ENCODE assay signal across 23 cellular contexts in genomic region chr4:41748074-41748787, GRCh38. TPM values are rescaled to one million over a fixed set of nuclear protein-coding genes. Genes with fewer than 3 reads are reported as not detected.
DNase-seq lines count a peak whose midpoint lies in the region; ATAC-seq and TF ChIP-seq lines count a peak whose summit lies in the region.
"Had no signal": no experiment of that assay in that cellular context is flagged by ENCODE, and none has a peak within 500 bp of the region (broad histone marks: within the 10 kb centered on the region; RNA-seq: fewer than 3 reads in every experiment).

PHOX2B (minus strand) TSS chr4:41748725; CDS start chr4:41748610, 115 bp downstream.

- peak within 1 kb of the TSS; percentile 49 for H3K27ac Mint-ChIP-seq in activated naive CD4-positive, alpha-beta T cell treated with anti-CD3 and anti-CD28 coated beads, Interleukin-2, amount 10 ng/mL, durations not matched to agents 7 days and 5 days
- peak within 1 kb of the TSS; percentile 6 for H3K27ac Mint-ChIP-seq in type B pancreatic cell
- no peak within 1 kb of the TSS for H3K27ac Mint-ChIP-seq in naive thymus-derived CD4-positive, alpha-beta T cell
- H3K27ac Mint-ChIP-seq: activated T-helper 17 cell treated with anti-CD3 and anti-CD28 coated beads, Interleukin-2, amount 50 U/mL, for 72 hours; CD8-positive, alpha-beta memory T cell; dendritic cell treated with granulocyte-macrophage colony-stimulating factor and Interleukin-4, amounts not matched to agents 40 ng/mL and 50 ng/mL, for 4 days; stimulated activated effector memory CD8-positive, alpha-beta T cell treated with anti-CD3 and anti-CD28 coated beads, Interleukin-12 subunit alpha, Interleukin-12 subunit beta, amount 100 ng/mL, for 72 hours had no signal

- intact Hi-C loops in naive thymus-derived CD4-positive, alpha-beta T cell (cut with micrococcal nuclease) = loop anchor here in 1 of 2 donors (2.0 to 5.0 kb wide), 2 partner anchors 131 to 649 kb away; partner anchors contain the start of gene SHISA3

- H4K20me1 ChIP-seq in SK-N-SH (ENCODE audit: insufficient read depth) = no peaks in the 10 kb centered on the region

- no peaks in the 10 kb centered on the region for H3K79me2 ChIP-seq in SK-N-SH (ENCODE audit: insufficient read depth)

- peaks cover 0 to 21% of the 10 kb centered on the region in 2 experiments; a peak in 2 of 4 replicates for H3K4me1 ChIP-seq in SK-N-SH (ENCODE audit: control insufficient read depth in 1 of 2, insufficient read depth in 2 of 2, low read depth in 1 of 2, low read length in 1 of 2)
- H3K4me1 ChIP-seq in iPS-18a (ENCODE audit: control insufficient read depth, low read depth, low read length) = peaks cover 21% of the 10 kb centered on the region
- H3K4me1 ChIP-seq in naive thymus-derived CD4-positive, alpha-beta T cell (ENCODE audit: control insufficient read depth in 2 of 2, insufficient read depth in 2 of 2, low read length in 2 of 2) = no peaks in the 10 kb centered on the region
- H3K4me1 ChIP-seq in foreskin keratinocyte = no peaks in the 10 kb centered on the region

- TF ChIP-seq RAD21 in SK-N-SH (IDR thresholded peaks at IDR 0.05; ENCODE audit: low read length) = no peak

- no peak within 1 kb of the TSS for H2AFZ ChIP-seq in SK-N-SH (ENCODE audit: low read depth)

- H3K4me2 ChIP-seq in SK-N-SH = no peak within 1 kb of the TSS

- no peaks in the 10 kb centered on the region for H3K9me2 ChIP-seq in SK-N-SH

- H3F3A ChIP-seq in SK-N-SH (replicated peaks; ENCODE audit: insufficient read depth) = no peaks in the 10 kb centered on the region

- H3K9me3 ChIP-seq in SK-N-SH = no peaks in the 10 kb centered on the region
- H3K9me3 ChIP-seq in iPS-18a (ENCODE audit: control insufficient read depth, low read depth, low read length) = no peaks in the 10 kb centered on the region
- no peaks in the 10 kb centered on the region for H3K9me3 ChIP-seq in naive thymus-derived CD4-positive, alpha-beta T cell (ENCODE audit: control insufficient read depth in 2 of 3, low read length in 3 of 3)
- H3K9me3 ChIP-seq: left lung, thoracic aorta had no signal

- H3K27me3 Mint-ChIP-seq in activated naive CD4-positive, alpha-beta T cell treated with anti-CD3 and anti-CD28 coated beads, Interleukin-2, amount 10 ng/mL, durations not matched to agents 7 days and 5 days = peaks cover 95% of the 10 kb centered on the region
- H3K27me3 Mint-ChIP-seq in type B pancreatic cell = peaks cover 97% of the 10 kb centered on the region
- peaks cover 78 to 92% (median 82%) of the 10 kb centered on the region in 5 donors for H3K27me3 Mint-ChIP-seq in naive thymus-derived CD4-positive, alpha-beta T cell

- peaks cover 88% of the 10 kb centered on the region for H3K27me3 ChIP-seq in SK-N-SH (ENCODE audit: insufficient read depth)
- H3K27me3 ChIP-seq in iPS-18a (ENCODE audit: control insufficient read depth, insufficient read depth, low read length) = peaks cover 100% of the 10 kb centered on the region
- H3K27me3 ChIP-seq in naive thymus-derived CD4-positive, alpha-beta T cell (ENCODE audit: control insufficient read depth in 2 of 2, insufficient read depth in 2 of 2, low read length in 2 of 2) = peaks cover 5 to 15% of the 10 kb centered on the region in 2 donors
- peaks cover 100% of the 10 kb centered on the region for H3K27me3 ChIP-seq in foreskin keratinocyte

- H3K4me3 ChIP-seq in SK-N-SH (ENCODE audit: low read depth in 2 of 2, low read length in 1 of 2) = peak within 1 kb of the TSS in 1 of 2 experiments; percentile 56; a peak in 2 of 4 replicates
- peak within 1 kb of the TSS; percentile 16 for H3K4me3 ChIP-seq in iPS-18a (ENCODE audit: low read length)
- no peak within 1 kb of the TSS for H3K4me3 ChIP-seq in naive thymus-derived CD4-positive, alpha-beta T cell (ENCODE audit: low read length)
- H3K4me3 ChIP-seq: left lung had no signal

- WGBS in SK-N-SH (ENCODE audit: low lambda C conversion rate) = 7% methylated on average over 17 of the region's 22 CpGs

- no peak within 1 kb of the TSS for H3K9ac ChIP-seq in SK-N-SH
- H3K9ac ChIP-seq in iPS-18a (ENCODE audit: low read length) = no peak within 1 kb of the TSS

- no peak within 1 kb of the TSS for H3K4me3 Mint-ChIP-seq in activated naive CD4-positive, alpha-beta T cell treated with anti-CD3 and anti-CD28 coated beads, Interleukin-2, amount 10 ng/mL, durations not matched to agents 7 days and 5 days
- peak within 1 kb of the TSS; percentile 81 for H3K4me3 Mint-ChIP-seq in type B pancreatic cell
- no peak within 1 kb of the TSS for H3K4me3 Mint-ChIP-seq in naive thymus-derived CD4-positive, alpha-beta T cell
- H3K4me3 Mint-ChIP-seq: activated T-helper 17 cell treated with anti-CD3 and anti-CD28 coated beads, Interleukin-2, amount 50 U/mL, for 72 hours; CD8-positive, alpha-beta memory T cell; dendritic cell treated with granulocyte-macrophage colony-stimulating factor and Interleukin-4, amounts not matched to agents 40 ng/mL and 50 ng/mL, for 4 days; stimulated activated effector memory CD8-positive, alpha-beta T cell treated with anti-CD3 and anti-CD28 coated beads, Interleukin-12 subunit alpha, Interleukin-12 subunit beta, amount 100 ng/mL, for 72 hours; T-cell had no signal

- H3K27ac ChIP-seq in SK-N-SH (ENCODE audit: low read depth in 2 of 2, low read length in 1 of 2) = peak within 1 kb of the TSS in 1 of 2 experiments; percentile 100; a peak in 2 of 4 replicates
- H3K27ac ChIP-seq in iPS-18a (ENCODE audit: low read length) = no peak within 1 kb of the TSS
- H3K27ac ChIP-seq in naive thymus-derived CD4-positive, alpha-beta T cell (ENCODE audit: low read depth, low read length) = no peak within 1 kb of the TSS
- no peak within 1 kb of the TSS for H3K27ac ChIP-seq in foreskin keratinocyte
- H3K27ac ChIP-seq: epithelial cell of prostate, left lung, thoracic aorta, VCaP had no signal

- no peak for TF ChIP-seq EP300 in SK-N-SH (IDR thresholded peaks at IDR 0.05; ENCODE audit: borderline replicate concordance in 1 of 2, low read depth in 1 of 2, low read length in 1 of 2)

- ATAC-seq in naive thymus-derived CD4-positive, alpha-beta T cell = no peak
- ATAC-seq in foreskin keratinocyte = no peak
- ATAC-seq: activated T-helper 17 cell treated with anti-CD3 and anti-CD28 coated beads, Interleukin-2, amount 50 U/mL, for 72 hours; left lung; Right ventricle myocardium inferior; stimulated activated effector memory CD8-positive, alpha-beta T cell treated with anti-CD3 and anti-CD28 coated beads, Interleukin-12 subunit alpha, Interleukin-12 subunit beta, amount 100 ng/mL, for 72 hours; T-cell had no signal

- CTCF ChIA-PET in activated naive CD4-positive, alpha-beta T cell treated with anti-CD3 and anti-CD28 coated beads, Interleukin-2, amount 10 ng/mL, durations not matched to agents 7 days and 5 days (lab: Charles Lee) = interaction anchor here (1.7 kb wide), 1 partner anchor 140 kb away, joined by 4 read pairs; no protein-coding TSS in a partner anchor
- CTCF ChIA-PET in SK-N-SH (lab: Yijun Ruan, JAX) = interaction anchor here (0.7 to 4.5 kb wide), 19 partner anchors 16 to 469 kb away, joined by 3 to 35 read pairs (median 6); no protein-coding TSS in a partner anchor
- CTCF ChIA-PET in naive thymus-derived CD4-positive, alpha-beta T cell (lab: Charles Lee) = no interaction called here

- H3K36me3 ChIP-seq in SK-N-SH (replicated peaks in 1 of 2; ENCODE audit: control insufficient read depth in 1 of 2, insufficient read depth in 2 of 2, low read length in 1 of 2) (peaks cover 0 to 4% of the 10 kb centered on the region in 2 experiments), iPS-18a (ENCODE audit: control insufficient read depth, low read depth, low read length) (no peaks in the 10 kb centered on the region)
- H3K36me3 ChIP-seq in naive thymus-derived CD4-positive, alpha-beta T cell (ENCODE audit: control insufficient read depth in 2 of 3, insufficient read depth in 3 of 3, low read length in 3 of 3) = no peaks in the 10 kb centered on the region
- H3K36me3 ChIP-seq: left lung, thoracic aorta had no signal

- peaks cover 7% of the 10 kb centered on the region for H3K36me3 Mint-ChIP-seq in activated naive CD4-positive, alpha-beta T cell treated with anti-CD3 and anti-CD28 coated beads, Interleukin-2, amount 10 ng/mL, durations not matched to agents 7 days and 5 days
- H3K36me3 Mint-ChIP-seq in type B pancreatic cell = peaks cover under 1% of the 10 kb centered on the region
- H3K36me3 Mint-ChIP-seq in naive thymus-derived CD4-positive, alpha-beta T cell = peaks cover 0 to 13% (median 0%) of the 10 kb centered on the region in 5 donors
- H3K36me3 Mint-ChIP-seq: stimulated activated effector memory CD8-positive, alpha-beta T cell treated with anti-CD3 and anti-CD28 coated beads, Interleukin-12 subunit alpha, Interleukin-12 subunit beta, amount 100 ng/mL, for 72 hours; T-cell had no signal

- peaks cover 3% of the 10 kb centered on the region for H3K9me3 Mint-ChIP-seq in activated naive CD4-positive, alpha-beta T cell treated with anti-CD3 and anti-CD28 coated beads, Interleukin-2, amount 10 ng/mL, durations not matched to agents 7 days and 5 days
- no peaks in the 10 kb centered on the region for H3K9me3 Mint-ChIP-seq in type B pancreatic cell
- H3K9me3 Mint-ChIP-seq in naive thymus-derived CD4-positive, alpha-beta T cell = peaks cover 0 to 15% (median 4%) of the 10 kb centered on the region in 11 donors
- H3K9me3 Mint-ChIP-seq: dendritic cell treated with granulocyte-macrophage colony-stimulating factor and Interleukin-4, amounts not matched to agents 40 ng/mL and 50 ng/mL, for 4 days; stimulated activated effector memory CD8-positive, alpha-beta T cell treated with anti-CD3 and anti-CD28 coated beads, Interleukin-12 subunit alpha, Interleukin-12 subunit beta, amount 100 ng/mL, for 72 hours; T-cell had no signal

- DNase-seq in activated naive CD4-positive, alpha-beta T cell treated with anti-CD3 and anti-CD28 coated beads, Interleukin-2, amount 10 ng/mL, durations not matched to agents 7 days and 5 days = no peak
- DNase-seq in activated naive CD4-positive, alpha-beta T cell treated with anti-CD3 and anti-CD28 coated beads, Interleukin-2, amount 50 U/mL, for 16 hours = no peak
- peak; percentile 70 for DNase-seq in SK-N-SH
- DNase-seq in type B pancreatic cell (ENCODE audit: extremely low spot score, unreplicated experiment) = no peak
- no peak for DNase-seq in naive thymus-derived CD4-positive, alpha-beta T cell
- no peak for DNase-seq in foreskin keratinocyte
- DNase-seq: CD8-positive, alpha-beta memory T cell; KG1; NCI-H2081 treated with DMSO at 0.1 percent for 48 hours; NCI-H524 treated with DMSO at 0.1 percent for 48 hours; stimulated activated CD4-positive, alpha-beta T cell treated with anti-CD3 and anti-CD28 coated beads, Interleukin-15, amount 100 ng/mL, for 24 hours; T-cell had no signal

- POLR2A ChIA-PET in SK-N-SH (lab: Yijun Ruan, JAX) = interaction anchor here (0.6 to 6.3 kb wide), 21 partner anchors 8 to 558 kb away, joined by 3 to 461 read pairs (median 4); partner anchors contain the start of gene TMEM33
- POLR2A ChIA-PET in naive thymus-derived CD4-positive, alpha-beta T cell (lab: Charles Lee) = no interaction called here

- TF ChIP-seq CTCF in SK-N-SH (IDR thresholded peaks at IDR 0.05) = no peak
- TF ChIP-seq CTCF in type B pancreatic cell (conservative IDR thresholded peaks at IDR 0.05) = no peak
- TF ChIP-seq CTCF in foreskin keratinocyte (conservative IDR thresholded peaks at IDR 0.05) = no peak

- H3K4me1 Mint-ChIP-seq in activated naive CD4-positive, alpha-beta T cell treated with anti-CD3 and anti-CD28 coated beads, Interleukin-2, amount 10 ng/mL, durations not matched to agents 7 days and 5 days = no peaks in the 10 kb centered on the region
- peaks cover 16% of the 10 kb centered on the region for H3K4me1 Mint-ChIP-seq in type B pancreatic cell (ENCODE audit: unreplicated experiment)
- peaks cover 0 to 11% (median 6%) of the 10 kb centered on the region in 7 donors for H3K4me1 Mint-ChIP-seq in naive thymus-derived CD4-positive, alpha-beta T cell
- H3K4me1 Mint-ChIP-seq: activated T-helper 17 cell treated with anti-CD3 and anti-CD28 coated beads, Interleukin-2, amount 50 U/mL, for 72 hours; stimulated activated effector memory CD8-positive, alpha-beta T cell treated with anti-CD3 and anti-CD28 coated beads, Interleukin-12 subunit alpha, Interleukin-12 subunit beta, amount 100 ng/mL, for 72 hours had no signal

RNA-seq across cellular contexts. Expression of gene PHOX2B, which starts in this region (rescaled TPM):
- polyA plus RNA-seq in SK-N-SH (2012; rRNA removed) = 0.95 and 2.2 TPM in 2 replicates
- 2.2 and 4.3 TPM in 2 replicates for polyA plus RNA-seq in SK-N-SH (2012; cell fraction: cytosol; rRNA removed)
- polyA plus RNA-seq in SK-N-SH (2012; cell fraction: nucleus; rRNA removed) = 0.93 and 2.3 TPM in 2 replicates
- total RNA-seq in type B pancreatic cell (ENCODE audit: low replicate concordance) = 0.36 and 1.7 TPM in 2 replicates
- total RNA-seq in naive thymus-derived CD4-positive, alpha-beta T cell = not detected
- not detected for polyA plus RNA-seq in naive thymus-derived CD4-positive, alpha-beta T cell
- not detected in 2 replicates for total RNA-seq in foreskin keratinocyte
- not detected in 2 replicates for polyA plus RNA-seq in foreskin keratinocyte
- total RNA-seq: activated T-helper 17 cell treated with anti-CD3 and anti-CD28 coated beads, Interleukin-2, amount 50 U/mL, for 72 hours; CD8-positive, alpha-beta memory T cell; frontal cortex; left lung; OCI-LY7; Right ventricle myocardium inferior; T-cell; thoracic aorta had no signal
- polyA plus RNA-seq: CD8-positive, alpha-beta memory T cell had no signal

Comparison
In these comparisons a context has a peak if more than half of its experiments do, and no peak if none do; other contexts are left out.
1. H3K27ac Mint-ChIP-seq: peak in activated naive CD4-positive, alpha-beta T cell treated with anti-CD3 and anti-CD28 coated beads, Interleukin-2, amount 10 ng/mL, durations not matched to agents 7 days and 5 days (single experiment) and type B pancreatic cell (single experiment); none in naive thymus-derived CD4-positive, alpha-beta T cell (0 of 9).